Comparison of ENCODE assay signal across 1 cellular context in the genomic region with DNA sequence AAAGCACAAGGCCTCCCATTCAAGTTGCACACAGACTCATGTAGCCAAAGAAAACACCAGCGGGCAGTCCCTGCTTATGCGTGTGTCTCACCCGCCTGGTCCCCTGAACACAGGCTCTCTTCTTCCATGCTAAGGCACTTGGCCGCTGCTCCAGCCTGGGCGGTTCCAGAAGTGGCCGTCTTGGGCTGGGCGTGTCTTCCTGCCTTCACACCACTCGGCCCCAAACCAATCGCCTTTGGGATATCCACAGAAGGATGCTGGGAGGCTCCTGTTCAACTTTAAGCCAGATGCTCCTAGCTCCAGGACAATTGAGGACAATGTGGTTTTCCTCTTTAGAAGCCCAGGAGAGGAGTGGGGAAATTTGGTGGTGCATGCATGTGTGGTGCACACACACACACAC.
TF ChIP-seq lines count a peak whose summit lies in the region.

No MANE protein-coding gene starts in this region.

TF ChIP-seq in K562, 482 proteins besides CTCF, POLR2A, EP300 and RAD21 (continued from another document):
- TF ChIP-seq, protein P1, sequence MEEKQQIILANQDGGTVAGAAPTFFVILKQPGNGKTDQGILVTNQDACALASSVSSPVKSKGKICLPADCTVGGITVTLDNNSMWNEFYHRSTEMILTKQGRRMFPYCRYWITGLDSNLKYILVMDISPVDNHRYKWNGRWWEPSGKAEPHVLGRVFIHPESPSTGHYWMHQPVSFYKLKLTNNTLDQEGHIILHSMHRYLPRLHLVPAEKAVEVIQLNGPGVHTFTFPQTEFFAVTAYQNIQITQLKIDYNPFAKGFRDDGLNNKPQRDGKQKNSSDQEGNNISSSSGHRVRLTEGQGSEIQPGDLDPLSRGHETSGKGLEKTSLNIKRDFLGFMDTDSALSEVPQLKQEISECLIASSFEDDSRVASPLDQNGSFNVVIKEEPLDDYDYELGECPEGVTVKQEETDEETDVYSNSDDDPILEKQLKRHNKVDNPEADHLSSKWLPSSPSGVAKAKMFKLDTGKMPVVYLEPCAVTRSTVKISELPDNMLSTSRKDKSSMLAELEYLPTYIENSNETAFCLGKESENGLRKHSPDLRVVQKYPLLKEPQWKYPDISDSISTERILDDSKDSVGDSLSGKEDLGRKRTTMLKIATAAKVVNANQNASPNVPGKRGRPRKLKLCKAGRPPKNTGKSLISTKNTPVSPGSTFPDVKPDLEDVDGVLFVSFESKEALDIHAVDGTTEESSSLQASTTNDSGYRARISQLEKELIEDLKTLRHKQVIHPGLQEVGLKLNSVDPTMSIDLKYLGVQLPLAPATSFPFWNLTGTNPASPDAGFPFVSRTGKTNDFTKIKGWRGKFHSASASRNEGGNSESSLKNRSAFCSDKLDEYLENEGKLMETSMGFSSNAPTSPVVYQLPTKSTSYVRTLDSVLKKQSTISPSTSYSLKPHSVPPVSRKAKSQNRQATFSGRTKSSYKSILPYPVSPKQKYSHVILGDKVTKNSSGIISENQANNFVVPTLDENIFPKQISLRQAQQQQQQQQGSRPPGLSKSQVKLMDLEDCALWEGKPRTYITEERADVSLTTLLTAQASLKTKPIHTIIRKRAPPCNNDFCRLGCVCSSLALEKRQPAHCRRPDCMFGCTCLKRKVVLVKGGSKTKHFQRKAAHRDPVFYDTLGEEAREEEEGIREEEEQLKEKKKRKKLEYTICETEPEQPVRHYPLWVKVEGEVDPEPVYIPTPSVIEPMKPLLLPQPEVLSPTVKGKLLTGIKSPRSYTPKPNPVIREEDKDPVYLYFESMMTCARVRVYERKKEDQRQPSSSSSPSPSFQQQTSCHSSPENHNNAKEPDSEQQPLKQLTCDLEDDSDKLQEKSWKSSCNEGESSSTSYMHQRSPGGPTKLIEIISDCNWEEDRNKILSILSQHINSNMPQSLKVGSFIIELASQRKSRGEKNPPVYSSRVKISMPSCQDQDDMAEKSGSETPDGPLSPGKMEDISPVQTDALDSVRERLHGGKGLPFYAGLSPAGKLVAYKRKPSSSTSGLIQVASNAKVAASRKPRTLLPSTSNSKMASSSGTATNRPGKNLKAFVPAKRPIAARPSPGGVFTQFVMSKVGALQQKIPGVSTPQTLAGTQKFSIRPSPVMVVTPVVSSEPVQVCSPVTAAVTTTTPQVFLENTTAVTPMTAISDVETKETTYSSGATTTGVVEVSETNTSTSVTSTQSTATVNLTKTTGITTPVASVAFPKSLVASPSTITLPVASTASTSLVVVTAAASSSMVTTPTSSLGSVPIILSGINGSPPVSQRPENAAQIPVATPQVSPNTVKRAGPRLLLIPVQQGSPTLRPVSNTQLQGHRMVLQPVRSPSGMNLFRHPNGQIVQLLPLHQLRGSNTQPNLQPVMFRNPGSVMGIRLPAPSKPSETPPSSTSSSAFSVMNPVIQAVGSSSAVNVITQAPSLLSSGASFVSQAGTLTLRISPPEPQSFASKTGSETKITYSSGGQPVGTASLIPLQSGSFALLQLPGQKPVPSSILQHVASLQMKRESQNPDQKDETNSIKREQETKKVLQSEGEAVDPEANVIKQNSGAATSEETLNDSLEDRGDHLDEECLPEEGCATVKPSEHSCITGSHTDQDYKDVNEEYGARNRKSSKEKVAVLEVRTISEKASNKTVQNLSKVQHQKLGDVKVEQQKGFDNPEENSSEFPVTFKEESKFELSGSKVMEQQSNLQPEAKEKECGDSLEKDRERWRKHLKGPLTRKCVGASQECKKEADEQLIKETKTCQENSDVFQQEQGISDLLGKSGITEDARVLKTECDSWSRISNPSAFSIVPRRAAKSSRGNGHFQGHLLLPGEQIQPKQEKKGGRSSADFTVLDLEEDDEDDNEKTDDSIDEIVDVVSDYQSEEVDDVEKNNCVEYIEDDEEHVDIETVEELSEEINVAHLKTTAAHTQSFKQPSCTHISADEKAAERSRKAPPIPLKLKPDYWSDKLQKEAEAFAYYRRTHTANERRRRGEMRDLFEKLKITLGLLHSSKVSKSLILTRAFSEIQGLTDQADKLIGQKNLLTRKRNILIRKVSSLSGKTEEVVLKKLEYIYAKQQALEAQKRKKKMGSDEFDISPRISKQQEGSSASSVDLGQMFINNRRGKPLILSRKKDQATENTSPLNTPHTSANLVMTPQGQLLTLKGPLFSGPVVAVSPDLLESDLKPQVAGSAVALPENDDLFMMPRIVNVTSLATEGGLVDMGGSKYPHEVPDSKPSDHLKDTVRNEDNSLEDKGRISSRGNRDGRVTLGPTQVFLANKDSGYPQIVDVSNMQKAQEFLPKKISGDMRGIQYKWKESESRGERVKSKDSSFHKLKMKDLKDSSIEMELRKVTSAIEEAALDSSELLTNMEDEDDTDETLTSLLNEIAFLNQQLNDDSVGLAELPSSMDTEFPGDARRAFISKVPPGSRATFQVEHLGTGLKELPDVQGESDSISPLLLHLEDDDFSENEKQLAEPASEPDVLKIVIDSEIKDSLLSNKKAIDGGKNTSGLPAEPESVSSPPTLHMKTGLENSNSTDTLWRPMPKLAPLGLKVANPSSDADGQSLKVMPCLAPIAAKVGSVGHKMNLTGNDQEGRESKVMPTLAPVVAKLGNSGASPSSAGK (IDR thresholded peaks at IDR 0.05), result peak; percentile 39; the same call in 1 of the 2 replicates
- no peak for TF ChIP-seq EWSR1 (IDR thresholded peaks at IDR 0.05; ENCODE audit: borderline replicate concordance, low read depth, partially characterized antibody)
- TF ChIP-seq KDM1A (IDR thresholded peaks at IDR 0.05), result peak in 1 of 2 experiments; percentile 21; a peak in 1 of 4 replicates
- TF ChIP-seq DNMT1 (IDR thresholded peaks at IDR 0.05), result no peak
- no peak for TF ChIP-seq ZNF584 (CRISPR knock-in tag; IDR thresholded peaks at IDR 0.05; ENCODE audit: low read depth)
- TF ChIP-seq SRSF1 (IDR thresholded peaks at IDR 0.05; ENCODE audit: low read depth, low read length), result no peak
- TF ChIP-seq BCL6 (CRISPR knock-in tag; IDR thresholded peaks at IDR 0.05), result no peak
- TF ChIP-seq JUND (IDR thresholded peaks at IDR 0.05; ENCODE audit: borderline replicate concordance, low read depth, low read length), result no peak
- TF ChIP-seq JUND (tag; IDR thresholded peaks at IDR 0.05; ENCODE audit: borderline replicate concordance, low read depth, low read length), result peak; percentile 13; the same call in 1 of the 3 replicates
- TF ChIP-seq, protein P2, sequence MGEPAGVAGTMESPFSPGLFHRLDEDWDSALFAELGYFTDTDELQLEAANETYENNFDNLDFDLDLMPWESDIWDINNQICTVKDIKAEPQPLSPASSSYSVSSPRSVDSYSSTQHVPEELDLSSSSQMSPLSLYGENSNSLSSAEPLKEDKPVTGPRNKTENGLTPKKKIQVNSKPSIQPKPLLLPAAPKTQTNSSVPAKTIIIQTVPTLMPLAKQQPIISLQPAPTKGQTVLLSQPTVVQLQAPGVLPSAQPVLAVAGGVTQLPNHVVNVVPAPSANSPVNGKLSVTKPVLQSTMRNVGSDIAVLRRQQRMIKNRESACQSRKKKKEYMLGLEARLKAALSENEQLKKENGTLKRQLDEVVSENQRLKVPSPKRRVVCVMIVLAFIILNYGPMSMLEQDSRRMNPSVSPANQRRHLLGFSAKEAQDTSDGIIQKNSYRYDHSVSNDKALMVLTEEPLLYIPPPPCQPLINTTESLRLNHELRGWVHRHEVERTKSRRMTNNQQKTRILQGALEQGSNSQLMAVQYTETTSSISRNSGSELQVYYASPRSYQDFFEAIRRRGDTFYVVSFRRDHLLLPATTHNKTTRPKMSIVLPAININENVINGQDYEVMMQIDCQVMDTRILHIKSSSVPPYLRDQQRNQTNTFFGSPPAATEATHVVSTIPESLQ (CRISPR knock-in tag; IDR thresholded peaks at IDR 0.05), result 0 out of 2 replicates have a peak, but pooled peaks have one; percentile 26
- no peak for TF ChIP-seq ZNF174 (CRISPR knock-in tag; IDR thresholded peaks at IDR 0.05)
- TF ChIP-seq ZNF785 (CRISPR knock-in tag; IDR thresholded peaks at IDR 0.05), result no peak
- no peak for TF ChIP-seq RFX1 (IDR thresholded peaks at IDR 0.05)
- TF ChIP-seq GATAD2B (IDR thresholded peaks at IDR 0.05; ENCODE audit: borderline replicate concordance), result no peak
- TF ChIP-seq MTF1 (CRISPR knock-in tag; IDR thresholded peaks at IDR 0.05; ENCODE audit: borderline replicate concordance), result no peak
- no peak for TF ChIP-seq POU5F1 (IDR thresholded peaks at IDR 0.05; ENCODE audit: borderline replicate concordance, low read depth, low read length, partially characterized antibody)
- no peak for TF ChIP-seq TARDBP (IDR thresholded peaks at IDR 0.05)
- TF ChIP-seq NRF1 (conservative IDR thresholded peaks at IDR 0.05 in 1 of 2, IDR thresholded peaks at IDR 0.05 in 1 of 2), result peak in 1 of 2 experiments; percentile 28; a peak in 2 of 4 replicates
- TF ChIP-seq ZFP1 (CRISPR knock-in tag; IDR thresholded peaks at IDR 0.05), result no peak
- TF ChIP-seq ZSCAN29 (IDR thresholded peaks at IDR 0.05), result no peak
